In genomic region chr11:5689551-5689983, GRCh38 we compare ENCODE assay signal across 8 cellular contexts. TPM values are rescaled to one million over a fixed set of nuclear protein-coding genes. Genes with fewer than 3 reads are reported as not detected.
DNase-seq lines count a peak whose midpoint lies in the region; ATAC-seq and FAIRE-seq lines count a peak whose summit lies in the region.

TSS of gene TRIM22 (plus strand) at chr11:5689790. CDS start at chr11:5696233, 6,443 bp downstream.

- H3K4me1 Mint-ChIP-seq in activated CD8-positive, alpha-beta T cell treated with anti-CD3 and anti-CD28 coated beads, Interleukin-2, amount 10 ng/mL, durations not matched to agents 7 days and 5 days (ENCODE audit: low read depth): peaks cover 53% of the 10 kb centered on the region
- peaks cover 62% of the 10 kb centered on the region for H3K4me1 Mint-ChIP-seq in stimulated activated naive CD8-positive, alpha-beta T cell treated with anti-CD3 and anti-CD28 coated beads, Interleukin-15, Interleukin-2, amounts not matched to agents 100 ng/mL and 50 ng/mL, for 24 hours (ENCODE audit: low read depth)

- no peaks in the 10 kb centered on the region for H3K9me3 Mint-ChIP-seq in activated CD8-positive, alpha-beta T cell treated with anti-CD3 and anti-CD28 coated beads, Interleukin-2, amount 10 ng/mL, durations not matched to agents 7 days and 5 days (ENCODE audit: insufficient read depth)
- H3K9me3 Mint-ChIP-seq in stimulated activated naive CD8-positive, alpha-beta T cell treated with anti-CD3 and anti-CD28 coated beads, Interleukin-15, Interleukin-2, amounts not matched to agents 100 ng/mL and 50 ng/mL, for 24 hours: no peaks in the 10 kb centered on the region

- ATAC-seq in GM21717 (IDR thresholded peaks at IDR 0.05; ENCODE audit: unreplicated experiment): peak; percentile 85
- peak; percentile 70 for ATAC-seq in activated CD8-positive, alpha-beta T cell treated with anti-CD3 and anti-CD28 coated beads, Interleukin-2, amount 10 ng/mL, durations not matched to agents 7 days and 5 days

- H3K27me3 Mint-ChIP-seq in activated CD8-positive, alpha-beta T cell treated with anti-CD3 and anti-CD28 coated beads, Interleukin-2, amount 10 ng/mL, durations not matched to agents 7 days and 5 days (ENCODE audit: low read depth): no peaks in the 10 kb centered on the region
- no peaks in the 10 kb centered on the region for H3K27me3 Mint-ChIP-seq in stimulated activated naive CD8-positive, alpha-beta T cell treated with anti-CD3 and anti-CD28 coated beads, Interleukin-15, Interleukin-2, amounts not matched to agents 100 ng/mL and 50 ng/mL, for 24 hours

- H3K36me3 Mint-ChIP-seq in activated CD8-positive, alpha-beta T cell treated with anti-CD3 and anti-CD28 coated beads, Interleukin-2, amount 10 ng/mL, durations not matched to agents 7 days and 5 days (ENCODE audit: low read depth): peaks cover 38% of the 10 kb centered on the region
- H3K36me3 Mint-ChIP-seq in stimulated activated naive CD8-positive, alpha-beta T cell treated with anti-CD3 and anti-CD28 coated beads, Interleukin-15, Interleukin-2, amounts not matched to agents 100 ng/mL and 50 ng/mL, for 24 hours (ENCODE audit: low read depth): peaks cover 22% of the 10 kb centered on the region

- H3K9me3 ChIP-seq in mononuclear cell (ENCODE audit: low read depth, low read length): no peaks in the 10 kb centered on the region

- H3K4me1 ChIP-seq in mononuclear cell (ENCODE audit: insufficient read depth, low read length): peaks cover 45% of the 10 kb centered on the region

- peak within 1 kb of the TSS; percentile 83 for H3K4me3 ChIP-seq in mononuclear cell (ENCODE audit: low read length)

- CTCF ChIA-PET in activated CD8-positive, alpha-beta T cell treated with anti-CD3 and anti-CD28 coated beads, Interleukin-2, amount 10 ng/mL, durations not matched to agents 7 days and 5 days (lab: Charles Lee): interaction anchor here (0.8 to 3.5 kb wide), 8 partner anchors 9 to 214 kb away, joined by 3 to 11 read pairs (median 5); partner anchors contain the start of gene TRIM34

- DNase-seq in EH (ENCODE audit: low read depth) (peak; percentile 77), Kasumi-1 (lab: John Stamatoyannopoulos, UW) (peak; percentile 83 to 87), NCI-H2081 treated with DMSO at 0.1 percent for 48 hours (lab: John Stamatoyannopoulos, UW) (no peak)
- DNase-seq in activated CD8-positive, alpha-beta T cell treated with anti-CD3 and anti-CD28 coated beads, Interleukin-2, amount 10 ng/mL, durations not matched to agents 7 days and 5 days: peak; percentile 77

- peak within 1 kb of the TSS; percentile 92 for H3K27ac Mint-ChIP-seq in activated CD8-positive, alpha-beta T cell treated with anti-CD3 and anti-CD28 coated beads, Interleukin-2, amount 10 ng/mL, durations not matched to agents 7 days and 5 days
- peak within 1 kb of the TSS; percentile 98 for H3K27ac Mint-ChIP-seq in stimulated activated naive CD8-positive, alpha-beta T cell treated with anti-CD3 and anti-CD28 coated beads, Interleukin-15, Interleukin-2, amounts not matched to agents 100 ng/mL and 50 ng/mL, for 24 hours

- peak; percentile 81 for FAIRE-seq in endometrium (lab: Jason Lieb, UNC)

- peak within 1 kb of the TSS; percentile 87 for H3K4me3 Mint-ChIP-seq in activated CD8-positive, alpha-beta T cell treated with anti-CD3 and anti-CD28 coated beads, Interleukin-2, amount 10 ng/mL, durations not matched to agents 7 days and 5 days
- peak within 1 kb of the TSS; percentile 97 for H3K4me3 Mint-ChIP-seq in stimulated activated naive CD8-positive, alpha-beta T cell treated with anti-CD3 and anti-CD28 coated beads, Interleukin-15, Interleukin-2, amounts not matched to agents 100 ng/mL and 50 ng/mL, for 24 hours

- POLR2A ChIA-PET in activated CD8-positive, alpha-beta T cell treated with anti-CD3 and anti-CD28 coated beads, Interleukin-2, amount 10 ng/mL, durations not matched to agents 7 days and 5 days (lab: Charles Lee): interaction anchor here (1.0 to 2.8 kb wide), 11 partner anchors 9 to 1084 kb away, joined by 3 to 36 read pairs (median 7); partner anchors contain the start of gene TRIM34

- no peaks in the 10 kb centered on the region for H3K27me3 ChIP-seq in mononuclear cell (ENCODE audit: insufficient read depth, low read length)

RNA-seq across cellular contexts. Expression of gene TRIM22, which starts in this region (rescaled TPM):
- 100 to 1,000 TPM; 228 to 242 TPM for total RNA-seq in activated CD8-positive, alpha-beta T cell treated with anti-CD3 and anti-CD28 coated beads, Interleukin-2, amount 10 ng/mL, durations not matched to agents 7 days and 5 days
- 252 TPM for total RNA-seq in mononuclear cell
